ENCODE assay signal across 8 cellular contexts in genomic region chr9:96567203-96567700, GRCh38. TPM values are rescaled to one million over a fixed set of nuclear protein-coding genes. Genes with fewer than 3 reads are reported as not detected.
A peak's percentile ranks its signal among the peaks of the same experiment; 100 is the strongest.
DNase-seq lines count a peak whose midpoint lies in the region; ATAC-seq and TF ChIP-seq lines count a peak whose summit lies in the region.

No MANE protein-coding gene starts in this region.

- peak overlapping the region; percentile 81 for H3K27ac Mint-ChIP-seq in activated B cell treated with CpG ODN at 0.5 μM for 24 hours

- H3K4me1 Mint-ChIP-seq in activated B cell treated with CpG ODN at 0.5 μM for 24 hours, result peaks cover 17% of the 10 kb centered on the region

- TF ChIP-seq CTCF in activated B cell treated with CpG ODN at 0.5 μM for 24 hours (IDR thresholded peaks at IDR 0.05), result no peak

- ATAC-seq in GM18909 (IDR thresholded peaks at IDR 0.05; ENCODE audit: poor library complexity, unreplicated experiment) (peak; percentile 39), HG03108 (IDR thresholded peaks at IDR 0.05; ENCODE audit: unreplicated experiment) (peak; percentile 39), activated B cell treated with CpG ODN at 0.5 μM for 24 hours (ENCODE audit: low read depth) (peak; percentile 55)

- POLR2A ChIA-PET in activated B cell treated with CpG ODN at 0.5 μM for 24 hours (lab: Charles Lee), result interaction anchor here (0.6 to 2.4 kb wide), 14 partner anchors 10 to 1066 kb away, joined by 3 to 11 read pairs (median 4); partner anchors contain the start of genes TSTD2 and ZNF510

- H3K36me3 Mint-ChIP-seq in activated B cell treated with CpG ODN at 0.5 μM for 24 hours (ENCODE audit: low read depth), result no peaks in the 10 kb centered on the region

- H3K4me3 Mint-ChIP-seq in activated B cell treated with CpG ODN at 0.5 μM for 24 hours, result peak overlapping the region; percentile 86

- CTCF ChIA-PET in activated B cell treated with CpG ODN at 0.5 μM for 24 hours (lab: Charles Lee), result interaction anchor here (1.0 to 2.1 kb wide), 3 partner anchors 154 to 241 kb away, joined by 4 to 12 read pairs (median 4); no protein-coding TSS in a partner anchor

- intact Hi-C loops in activated B cell treated with CpG ODN at 0.5 μM for 24 hours (cut with micrococcal nuclease), result loop anchor here (5.0 to 10.0 kb wide), 2 partner anchors 85 to 1062 kb away; no protein-coding TSS in a partner anchor

- peak; percentile 63 for DNase-seq in AG08396 (ENCODE audit: low spot score)
- no peak for DNase-seq in activated B cell treated with CpG ODN at 0.5 μM for 24 hours
- peak; percentile 40 for DNase-seq in germinal center (ENCODE audit: low spot score)
- peak; percentile 59 for DNase-seq in pons (ENCODE audit: low spot score)
- no peak for DNase-seq in OCI-M1 (lab: John Stamatoyannopoulos, UW)
- no peak for DNase-seq in NCI-H1930 (lab: John Stamatoyannopoulos, UW)

- H3K27me3 Mint-ChIP-seq in activated B cell treated with CpG ODN at 0.5 μM for 24 hours, result peaks cover 3% of the 10 kb centered on the region

- H3K9me3 Mint-ChIP-seq in activated B cell treated with CpG ODN at 0.5 μM for 24 hours, result no peaks in the 10 kb centered on the region

RNA-seq across cellular contexts. Expression of gene CDC14B, which starts 52.4 kb away (rescaled TPM):
- total RNA-seq in activated B cell treated with CpG ODN at 0.5 μM for 24 hours, result 1.3 and 2.5 TPM in 2 replicates

Comparison
In these comparisons a context has a peak if more than half of its experiments do, and no peak if none do; other contexts are left out.
1. DNase-seq: peak in AG08396 (single experiment), germinal center (single experiment) and pons (single experiment); none in activated B cell treated with CpG ODN at 0.5 μM for 24 hours (single experiment), OCI-M1 (single experiment) and NCI-H1930 (0 of 2).
2. Peak in every context shown above with its lines, with median percentiles within 50 percentile points of each other: ATAC-seq.